12 cellular contexts compared by ENCODE assay signal in genomic region chr6:84027340-84028183, GRCh38. TPM values are rescaled to one million over a fixed set of nuclear protein-coding genes. Genes with fewer than 3 reads are reported as not detected.
DNase-seq lines count a peak whose midpoint lies in the region; ATAC-seq, FAIRE-seq and TF ChIP-seq lines count a peak whose summit lies in the region.
"Had no signal": no experiment of that assay in that cellular context is flagged by ENCODE, and none has a peak within 500 bp of the region (broad histone marks: within the 10 kb centered on the region; RNA-seq: fewer than 3 reads in every experiment).

No MANE protein-coding gene starts in this region.

- peaks cover 18% of the 10 kb centered on the region for H3K27me3 Mint-ChIP-seq in activated T-cell treated with anti-CD3 and anti-CD28 coated beads, Interleukin-2, amount 50 U/mL, for 24 hours

- ATAC-seq in right cardiac atrium: peak; percentile 83 to 88
- no peak for ATAC-seq in HG03175 (IDR thresholded peaks at IDR 0.05; ENCODE audit: unreplicated experiment)

- no peak overlapping the region; the same call in 1 of the 2 replicates for H3K4me3 ChIP-seq in SK-N-MC
- no peak overlapping the region for H3K4me3 ChIP-seq in right cardiac atrium (ENCODE audit: low read length)
- H3K4me3 ChIP-seq: ovary had no signal

- TF ChIP-seq POLR2A in GM12892 (IDR thresholded peaks at IDR 0.05; ENCODE audit: low read depth, low read length): no peak

- H3K27ac Mint-ChIP-seq in activated T-cell treated with anti-CD3 and anti-CD28 coated beads, Interleukin-2, amount 50 U/mL, for 24 hours: no peak overlapping the region

- H3K36me3 ChIP-seq in SK-N-MC (ENCODE audit: insufficient read depth, low read length): no peaks in the 10 kb centered on the region
- H3K36me3 ChIP-seq: ovary had no signal

- no peak overlapping the region for H3K9ac ChIP-seq in SK-N-MC (ENCODE audit: insufficient read length)

- peak; percentile 62 for DNase-seq in LHCN-M2 (ENCODE audit: low read depth)
- peak; percentile 32 for DNase-seq in SK-N-MC (ENCODE audit: low read depth, low spot score)
- DNase-seq in right cardiac atrium: peak; percentile 58 to 79 (median 65)
- no peak for DNase-seq in GM12892 (ENCODE audit: insufficient read length)
- DNase-seq in activated naive CD4-positive, alpha-beta T cell treated with anti-CD3 and anti-CD28 coated beads, Interleukin-2, amount 50 U/mL, for 16 hours: no peak
- DNase-seq in activated T-cell treated with anti-CD3 and anti-CD28 coated beads, Interleukin-2, amount 50 U/mL, for 24 hours: no peak
- DNase-seq: activated CD4-positive, alpha-beta T cell treated with anti-CD3 and anti-CD28 coated beads, Interleukin-2, amount 50 U/mL, for 1 hour; AML-193 had no signal

- TF ChIP-seq CTCF in 22Rv1 (IDR thresholded peaks at IDR 0.05): no peak

- WGBS in right cardiac atrium: 36% methylated on average over 5 of the region's 5 CpGs

- peaks cover 4% of the 10 kb centered on the region for H3K9me3 Mint-ChIP-seq in activated T-cell treated with anti-CD3 and anti-CD28 coated beads, Interleukin-2, amount 50 U/mL, for 24 hours

- H3K4me3 Mint-ChIP-seq in activated T-cell treated with anti-CD3 and anti-CD28 coated beads, Interleukin-2, amount 50 U/mL, for 24 hours: no peak overlapping the region

- FAIRE-seq in GM12892 (lab: Jason Lieb, UNC): no peak
- FAIRE-seq: GM19239 had no signal

- no peaks in the 10 kb centered on the region for H3K36me3 Mint-ChIP-seq in activated T-cell treated with anti-CD3 and anti-CD28 coated beads, Interleukin-2, amount 50 U/mL, for 24 hours (ENCODE audit: low read depth)

- intact Hi-C loops in right cardiac atrium (cut with DNase I): no loop called here

- H3K27ac ChIP-seq in 22Rv1 (peak overlapping the region; percentile 45), SK-N-MC (no peak overlapping the region), right cardiac atrium (ENCODE audit: low read length) (no peak overlapping the region)
- H3K27ac ChIP-seq: ovary had no signal

- H3K4me1 Mint-ChIP-seq in activated T-cell treated with anti-CD3 and anti-CD28 coated beads, Interleukin-2, amount 50 U/mL, for 24 hours (ENCODE audit: low read depth): no peaks in the 10 kb centered on the region

- H3K9me3 ChIP-seq in SK-N-MC (ENCODE audit: low read depth, low read length) (no peaks in the 10 kb centered on the region), right cardiac atrium (ENCODE audit: control insufficient read depth, low read length) (no peaks in the 10 kb centered on the region)
- H3K9me3 ChIP-seq: ovary had no signal

- H3K4me1 ChIP-seq in right cardiac atrium (ENCODE audit: control insufficient read depth, insufficient read depth, low read length): no peaks in the 10 kb centered on the region

- H3K27me3 ChIP-seq in right cardiac atrium (ENCODE audit: control insufficient read depth, insufficient read depth): no peaks in the 10 kb centered on the region
- H3K27me3 ChIP-seq: ovary had no signal

RNA-seq across cellular contexts. Expression of gene MRAP2, which starts 6.0 kb away (rescaled TPM):
- 0.23 and 0.51 TPM in 2 replicates for total RNA-seq in LHCN-M2 (2014; rRNA removed)
- polyA plus RNA-seq in LHCN-M2 (2012): 0.10 TPM
- total RNA-seq in right cardiac atrium: 1 to 10 TPM in 2 of 4 donors, under 1 TPM in 2; 0.37 to 1.4 (median 0.92) TPM
- polyA plus RNA-seq in right cardiac atrium: 0.63 TPM
- polyA plus RNA-seq in GM12892 (2012; ENCODE audit: missing spikeins): not detected

Comparison
In these comparisons a context has a peak if more than half of its experiments do, and no peak if none do; other contexts are left out.
1. DNase-seq: peak in LHCN-M2 (single experiment), SK-N-MC (single experiment) and right cardiac atrium (3 of 3); none in GM12892 (single experiment), activated naive CD4-positive, alpha-beta T cell treated with anti-CD3 and anti-CD28 coated beads, Interleukin-2, amount 50 U/mL, for 16 hours (single experiment) and activated T-cell treated with anti-CD3 and anti-CD28 coated beads, Interleukin-2, amount 50 U/mL, for 24 hours (single experiment).